ENCODE assay signal across 4 cellular contexts in the genomic region with DNA sequence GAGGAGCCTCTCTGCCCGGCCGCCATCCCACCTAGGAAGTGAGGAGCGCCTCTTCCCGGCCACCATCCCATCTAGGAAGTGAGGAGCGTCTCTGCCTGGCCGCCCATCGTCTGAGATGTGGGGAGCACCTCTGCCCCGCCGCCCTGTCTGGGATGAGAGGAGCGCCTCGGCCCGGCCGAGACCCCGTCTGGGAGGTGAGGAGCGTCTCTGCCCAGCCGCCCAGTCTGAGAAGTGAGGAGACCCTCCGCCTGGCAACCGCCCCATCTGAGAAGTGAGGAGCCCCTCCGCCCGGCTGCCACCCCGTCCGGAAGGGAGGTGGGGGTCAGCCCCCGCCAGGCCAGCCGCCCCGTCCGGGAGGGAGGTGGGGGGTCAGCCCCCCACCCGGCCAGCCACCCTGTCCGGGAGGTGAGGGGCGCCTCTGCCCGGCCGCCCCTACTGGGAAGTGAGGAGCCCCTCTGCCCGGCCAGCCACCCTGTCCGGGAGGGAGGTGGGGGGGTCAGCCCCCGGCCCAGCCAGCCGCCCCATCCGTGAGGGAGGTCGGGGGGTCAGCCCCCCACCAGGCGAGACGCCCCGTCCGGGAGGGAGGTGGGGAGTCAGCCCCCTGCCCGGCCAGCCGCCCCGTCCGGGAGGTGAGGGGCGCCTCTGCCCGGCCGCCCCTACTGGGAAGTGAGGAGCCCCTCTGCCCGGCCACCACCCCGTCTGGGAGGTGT. TPM values are rescaled to one million over a fixed set of nuclear protein-coding genes. Genes with fewer than 3 reads are reported as not detected.
"Had no signal": no experiment of that assay in that cellular context is flagged by ENCODE, and none has a peak within 500 bp of the region (broad histone marks: within the 10 kb centered on the region; RNA-seq: fewer than 3 reads in every experiment).

No MANE protein-coding gene starts in this region.

RNA-seq across cellular contexts. Expression of a gene that starts 55.5 kb away (rescaled TPM):
- total RNA-seq: HepG2, HT-29, HT1080, IMR-90 had no signal
- polyA plus RNA-seq: HepG2, IMR-90 had no signal
